ENCODE assay signal across 1 cellular context in the genomic region with DNA sequence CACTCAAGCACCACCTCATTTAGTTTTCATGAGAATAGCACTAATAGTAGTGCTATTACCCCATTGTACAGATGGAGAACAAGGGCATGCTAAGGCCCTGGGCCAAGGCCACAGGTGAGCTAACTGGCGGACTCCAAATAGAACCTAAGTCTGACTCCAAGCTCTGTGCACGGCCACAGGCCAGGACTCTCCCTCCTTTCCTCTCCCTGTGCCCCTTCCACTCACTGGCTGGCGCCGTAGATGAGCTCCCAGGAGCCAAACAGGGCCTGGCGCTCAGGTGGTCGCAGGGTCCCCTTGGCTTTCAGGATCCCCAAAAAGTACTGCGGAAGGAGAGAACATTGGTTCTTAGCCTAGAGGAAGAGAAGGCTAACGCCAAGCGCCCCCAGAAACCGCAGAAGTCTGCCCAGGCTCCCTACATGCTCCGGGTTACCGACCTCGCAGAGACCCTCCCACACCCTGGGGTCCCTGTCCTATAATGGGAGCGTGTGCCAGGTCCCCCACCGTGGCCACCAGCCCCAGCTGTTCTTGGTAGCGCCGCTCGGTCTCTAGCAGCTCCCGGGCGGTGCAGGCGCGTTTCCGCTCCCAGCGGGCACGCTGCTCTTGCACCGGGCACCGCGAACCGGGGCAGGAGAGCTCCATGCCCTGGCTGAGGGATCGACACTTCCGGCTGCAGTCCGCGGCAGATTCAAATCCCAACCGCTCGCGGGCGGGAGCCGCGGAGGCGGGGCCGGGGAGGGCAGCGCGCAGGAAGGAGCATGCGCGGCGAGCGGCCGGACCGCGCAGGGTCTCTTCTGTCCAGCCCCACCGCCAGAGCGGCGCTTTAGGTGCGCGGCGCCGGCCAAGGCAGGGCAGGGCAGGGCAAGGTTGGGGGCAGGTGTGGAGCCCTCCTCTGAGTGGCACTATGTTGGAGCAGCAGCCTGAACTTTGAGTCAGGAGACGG.
TF ChIP-seq lines count a peak whose summit lies in the region.

A gene with protein sequence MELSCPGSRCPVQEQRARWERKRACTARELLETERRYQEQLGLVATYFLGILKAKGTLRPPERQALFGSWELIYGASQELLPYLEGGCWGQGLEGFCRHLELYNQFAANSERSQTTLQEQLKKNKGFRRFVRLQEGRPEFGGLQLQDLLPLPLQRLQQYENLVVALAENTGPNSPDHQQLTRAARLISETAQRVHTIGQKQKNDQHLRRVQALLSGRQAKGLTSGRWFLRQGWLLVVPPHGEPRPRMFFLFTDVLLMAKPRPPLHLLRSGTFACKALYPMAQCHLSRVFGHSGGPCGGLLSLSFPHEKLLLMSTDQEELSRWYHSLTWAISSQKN (minus strand): TSS at position 665 of the 940 bp plus-strand sequence. CDS start 26 bp downstream, at position 639.

TF ChIP-seq in K562, 482 proteins besides CTCF, POLR2A, EP300 and RAD21 (continued from another document and continues in another):
- TF ChIP-seq, protein P1, sequence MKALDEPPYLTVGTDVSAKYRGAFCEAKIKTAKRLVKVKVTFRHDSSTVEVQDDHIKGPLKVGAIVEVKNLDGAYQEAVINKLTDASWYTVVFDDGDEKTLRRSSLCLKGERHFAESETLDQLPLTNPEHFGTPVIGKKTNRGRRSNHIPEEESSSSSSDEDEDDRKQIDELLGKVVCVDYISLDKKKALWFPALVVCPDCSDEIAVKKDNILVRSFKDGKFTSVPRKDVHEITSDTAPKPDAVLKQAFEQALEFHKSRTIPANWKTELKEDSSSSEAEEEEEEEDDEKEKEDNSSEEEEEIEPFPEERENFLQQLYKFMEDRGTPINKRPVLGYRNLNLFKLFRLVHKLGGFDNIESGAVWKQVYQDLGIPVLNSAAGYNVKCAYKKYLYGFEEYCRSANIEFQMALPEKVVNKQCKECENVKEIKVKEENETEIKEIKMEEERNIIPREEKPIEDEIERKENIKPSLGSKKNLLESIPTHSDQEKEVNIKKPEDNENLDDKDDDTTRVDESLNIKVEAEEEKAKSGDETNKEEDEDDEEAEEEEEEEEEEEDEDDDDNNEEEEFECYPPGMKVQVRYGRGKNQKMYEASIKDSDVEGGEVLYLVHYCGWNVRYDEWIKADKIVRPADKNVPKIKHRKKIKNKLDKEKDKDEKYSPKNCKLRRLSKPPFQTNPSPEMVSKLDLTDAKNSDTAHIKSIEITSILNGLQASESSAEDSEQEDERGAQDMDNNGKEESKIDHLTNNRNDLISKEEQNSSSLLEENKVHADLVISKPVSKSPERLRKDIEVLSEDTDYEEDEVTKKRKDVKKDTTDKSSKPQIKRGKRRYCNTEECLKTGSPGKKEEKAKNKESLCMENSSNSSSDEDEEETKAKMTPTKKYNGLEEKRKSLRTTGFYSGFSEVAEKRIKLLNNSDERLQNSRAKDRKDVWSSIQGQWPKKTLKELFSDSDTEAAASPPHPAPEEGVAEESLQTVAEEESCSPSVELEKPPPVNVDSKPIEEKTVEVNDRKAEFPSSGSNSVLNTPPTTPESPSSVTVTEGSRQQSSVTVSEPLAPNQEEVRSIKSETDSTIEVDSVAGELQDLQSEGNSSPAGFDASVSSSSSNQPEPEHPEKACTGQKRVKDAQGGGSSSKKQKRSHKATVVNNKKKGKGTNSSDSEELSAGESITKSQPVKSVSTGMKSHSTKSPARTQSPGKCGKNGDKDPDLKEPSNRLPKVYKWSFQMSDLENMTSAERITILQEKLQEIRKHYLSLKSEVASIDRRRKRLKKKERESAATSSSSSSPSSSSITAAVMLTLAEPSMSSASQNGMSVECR (CRISPR knock-in tag; IDR thresholded peaks at IDR 0.05) = peak; percentile 77; the same call in 1 of the 2 replicates
- TF ChIP-seq ZNF507 (tag; conservative IDR thresholded peaks at IDR 0.05) (no peak), SOX6 (IDR thresholded peaks at IDR 0.05) (0 out of 2 replicates have a peak, but pooled peaks have one; percentile 28), SUPT5H (IDR thresholded peaks at IDR 0.05) (peak; percentile 69), POLR2AphosphoS2 (IDR thresholded peaks at IDR 0.05; ENCODE audit: low read length) (no peak), ZNF764 (CRISPR knock-in tag; IDR thresholded peaks at IDR 0.05; ENCODE audit: low read depth) (no peak), MYC (IDR thresholded peaks at IDR 0.05; ENCODE audit: low read depth, low read length) (peak; percentile 75), MYC (CRISPR knock-in tag; IDR thresholded peaks at IDR 0.05; ENCODE audit: borderline replicate concordance, low read depth) (no peak), TBP (optimal IDR thresholded peaks at IDR 0.05; ENCODE audit: low read depth, low read length) (peak; percentile 26), CTBP1 (IDR thresholded peaks at IDR 0.05; ENCODE audit: borderline replicate concordance) (peak; percentile 51; the same call in 1 of the 2 replicates), GTF2A2 (tag; IDR thresholded peaks at IDR 0.05) (no peak), RUNX1 (IDR thresholded peaks at IDR 0.05; ENCODE audit: low read depth) (no peak), C11orf30 (IDR thresholded peaks at IDR 0.05; ENCODE audit: low read depth) (no peak), TEAD1 (CRISPR knock-in tag; IDR thresholded peaks at IDR 0.05) (no peak), TEAD4 (IDR thresholded peaks at IDR 0.05; ENCODE audit: low read length) (no peak), TEAD4 (CRISPR knock-in tag; IDR thresholded peaks at IDR 0.05; ENCODE audit: borderline replicate concordance) (no peak), GATAD2B (IDR thresholded peaks at IDR 0.05; ENCODE audit: borderline replicate concordance) (peak; percentile 46; the same call in 1 of the 2 replicates), HMGN3 (IDR thresholded peaks at IDR 0.05; ENCODE audit: borderline replicate concordance, extremely low read depth, insufficient read length, low read depth, low read length) (peak; percentile 66), ZFPM2 (CRISPR knock-in tag; IDR thresholded peaks at IDR 0.05) (no peak), ZNF146 (CRISPR knock-in tag; IDR thresholded peaks at IDR 0.05; ENCODE audit: unreplicated experiment) (no peak), E2F3 (CRISPR knock-in tag; IDR thresholded peaks at IDR 0.05) (0 out of 2 replicates have a peak, but pooled peaks have one; percentile 49), BRF2 (IDR thresholded peaks at IDR 0.05; ENCODE audit: borderline replicate concordance, insufficient read depth, insufficient read length) (no peak), CGGBP1 (CRISPR knock-in tag; IDR thresholded peaks at IDR 0.05) (no peak), RBFOX2 (IDR thresholded peaks at IDR 0.05; ENCODE audit: low read depth, low read length) (peak; percentile 96), CTCFL (IDR thresholded peaks at IDR 0.05; ENCODE audit: borderline replicate concordance, insufficient read depth, low read depth, low read length, poor library complexity, severe bottlenecking) (peak; percentile 42)
- TF ChIP-seq, protein P2, sequence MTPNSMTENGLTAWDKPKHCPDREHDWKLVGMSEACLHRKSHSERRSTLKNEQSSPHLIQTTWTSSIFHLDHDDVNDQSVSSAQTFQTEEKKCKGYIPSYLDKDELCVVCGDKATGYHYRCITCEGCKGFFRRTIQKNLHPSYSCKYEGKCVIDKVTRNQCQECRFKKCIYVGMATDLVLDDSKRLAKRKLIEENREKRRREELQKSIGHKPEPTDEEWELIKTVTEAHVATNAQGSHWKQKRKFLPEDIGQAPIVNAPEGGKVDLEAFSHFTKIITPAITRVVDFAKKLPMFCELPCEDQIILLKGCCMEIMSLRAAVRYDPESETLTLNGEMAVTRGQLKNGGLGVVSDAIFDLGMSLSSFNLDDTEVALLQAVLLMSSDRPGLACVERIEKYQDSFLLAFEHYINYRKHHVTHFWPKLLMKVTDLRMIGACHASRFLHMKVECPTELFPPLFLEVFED (CRISPR knock-in tag; conservative IDR thresholded peaks at IDR 0.05) = no peak
- TF ChIP-seq, protein P3, sequence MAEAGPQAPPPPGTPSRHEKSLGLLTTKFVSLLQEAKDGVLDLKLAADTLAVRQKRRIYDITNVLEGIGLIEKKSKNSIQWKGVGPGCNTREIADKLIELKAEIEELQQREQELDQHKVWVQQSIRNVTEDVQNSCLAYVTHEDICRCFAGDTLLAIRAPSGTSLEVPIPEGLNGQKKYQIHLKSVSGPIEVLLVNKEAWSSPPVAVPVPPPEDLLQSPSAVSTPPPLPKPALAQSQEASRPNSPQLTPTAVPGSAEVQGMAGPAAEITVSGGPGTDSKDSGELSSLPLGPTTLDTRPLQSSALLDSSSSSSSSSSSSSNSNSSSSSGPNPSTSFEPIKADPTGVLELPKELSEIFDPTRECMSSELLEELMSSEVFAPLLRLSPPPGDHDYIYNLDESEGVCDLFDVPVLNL (CRISPR knock-in tag; IDR thresholded peaks at IDR 0.05; ENCODE audit: low read depth) = peak; percentile 98
- TF ChIP-seq, protein P4, sequence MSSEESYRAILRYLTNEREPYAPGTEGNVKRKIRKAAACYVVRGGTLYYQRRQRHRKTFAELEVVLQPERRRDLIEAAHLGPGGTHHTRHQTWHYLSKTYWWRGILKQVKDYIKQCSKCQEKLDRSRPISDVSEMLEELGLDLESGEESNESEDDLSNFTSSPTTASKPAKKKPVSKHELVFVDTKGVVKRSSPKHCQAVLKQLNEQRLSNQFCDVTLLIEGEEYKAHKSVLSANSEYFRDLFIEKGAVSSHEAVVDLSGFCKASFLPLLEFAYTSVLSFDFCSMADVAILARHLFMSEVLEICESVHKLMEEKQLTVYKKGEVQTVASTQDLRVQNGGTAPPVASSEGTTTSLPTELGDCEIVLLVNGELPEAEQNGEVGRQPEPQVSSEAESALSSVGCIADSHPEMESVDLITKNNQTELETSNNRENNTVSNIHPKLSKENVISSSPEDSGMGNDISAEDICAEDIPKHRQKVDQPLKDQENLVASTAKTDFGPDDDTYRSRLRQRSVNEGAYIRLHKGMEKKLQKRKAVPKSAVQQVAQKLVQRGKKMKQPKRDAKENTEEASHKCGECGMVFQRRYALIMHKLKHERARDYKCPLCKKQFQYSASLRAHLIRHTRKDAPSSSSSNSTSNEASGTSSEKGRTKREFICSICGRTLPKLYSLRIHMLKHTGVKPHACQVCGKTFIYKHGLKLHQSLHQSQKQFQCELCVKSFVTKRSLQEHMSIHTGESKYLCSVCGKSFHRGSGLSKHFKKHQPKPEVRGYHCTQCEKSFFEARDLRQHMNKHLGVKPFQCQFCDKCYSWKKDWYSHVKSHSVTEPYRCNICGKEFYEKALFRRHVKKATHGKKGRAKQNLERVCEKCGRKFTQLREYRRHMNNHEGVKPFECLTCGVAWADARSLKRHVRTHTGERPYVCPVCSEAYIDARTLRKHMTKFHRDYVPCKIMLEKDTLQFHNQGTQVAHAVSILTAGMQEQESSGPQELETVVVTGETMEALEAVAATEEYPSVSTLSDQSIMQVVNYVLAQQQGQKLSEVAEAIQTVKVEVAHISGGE (CRISPR knock-in tag; IDR thresholded peaks at IDR 0.05) = peak in 1 of 3 experiments; percentile 41; a peak in 1 of 6 replicates
- TF ChIP-seq, protein P5, sequence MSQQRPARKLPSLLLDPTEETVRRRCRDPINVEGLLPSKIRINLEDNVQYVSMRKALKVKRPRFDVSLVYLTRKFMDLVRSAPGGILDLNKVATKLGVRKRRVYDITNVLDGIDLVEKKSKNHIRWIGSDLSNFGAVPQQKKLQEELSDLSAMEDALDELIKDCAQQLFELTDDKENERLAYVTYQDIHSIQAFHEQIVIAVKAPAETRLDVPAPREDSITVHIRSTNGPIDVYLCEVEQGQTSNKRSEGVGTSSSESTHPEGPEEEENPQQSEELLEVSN (IDR thresholded peaks at IDR 0.05; ENCODE audit: borderline replicate concordance in 1 of 2, extremely low read depth in 1 of 2, insufficient read depth in 1 of 2, insufficient read length in 1 of 2, low read depth in 1 of 2, low read length in 1 of 2, poor library complexity in 1 of 2, severe bottlenecking in 1 of 2) = peak in 1 of 2 experiments; percentile 79
- TF ChIP-seq, protein P6, sequence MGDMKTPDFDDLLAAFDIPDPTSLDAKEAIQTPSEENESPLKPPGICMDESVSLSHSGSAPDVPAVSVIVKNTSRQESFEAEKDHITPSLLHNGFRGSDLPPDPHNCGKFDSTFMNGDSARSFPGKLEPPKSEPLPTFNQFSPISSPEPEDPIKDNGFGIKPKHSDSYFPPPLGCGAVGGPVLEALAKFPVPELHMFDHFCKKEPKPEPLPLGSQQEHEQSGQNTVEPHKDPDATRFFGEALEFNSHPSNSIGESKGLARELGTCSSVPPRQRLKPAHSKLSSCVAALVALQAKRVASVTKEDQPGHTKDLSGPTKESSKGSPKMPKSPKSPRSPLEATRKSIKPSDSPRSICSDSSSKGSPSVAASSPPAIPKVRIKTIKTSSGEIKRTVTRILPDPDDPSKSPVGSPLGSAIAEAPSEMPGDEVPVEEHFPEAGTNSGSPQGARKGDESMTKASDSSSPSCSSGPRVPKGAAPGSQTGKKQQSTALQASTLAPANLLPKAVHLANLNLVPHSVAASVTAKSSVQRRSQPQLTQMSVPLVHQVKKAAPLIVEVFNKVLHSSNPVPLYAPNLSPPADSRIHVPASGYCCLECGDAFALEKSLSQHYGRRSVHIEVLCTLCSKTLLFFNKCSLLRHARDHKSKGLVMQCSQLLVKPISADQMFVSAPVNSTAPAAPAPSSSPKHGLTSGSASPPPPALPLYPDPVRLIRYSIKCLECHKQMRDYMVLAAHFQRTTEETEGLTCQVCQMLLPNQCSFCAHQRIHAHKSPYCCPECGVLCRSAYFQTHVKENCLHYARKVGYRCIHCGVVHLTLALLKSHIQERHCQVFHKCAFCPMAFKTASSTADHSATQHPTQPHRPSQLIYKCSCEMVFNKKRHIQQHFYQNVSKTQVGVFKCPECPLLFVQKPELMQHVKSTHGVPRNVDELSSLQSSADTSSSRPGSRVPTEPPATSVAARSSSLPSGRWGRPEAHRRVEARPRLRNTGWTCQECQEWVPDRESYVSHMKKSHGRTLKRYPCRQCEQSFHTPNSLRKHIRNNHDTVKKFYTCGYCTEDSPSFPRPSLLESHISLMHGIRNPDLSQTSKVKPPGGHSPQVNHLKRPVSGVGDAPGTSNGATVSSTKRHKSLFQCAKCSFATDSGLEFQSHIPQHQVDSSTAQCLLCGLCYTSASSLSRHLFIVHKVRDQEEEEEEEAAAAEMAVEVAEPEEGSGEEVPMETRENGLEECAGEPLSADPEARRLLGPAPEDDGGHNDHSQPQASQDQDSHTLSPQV (IDR thresholded peaks at IDR 0.05) = peak; percentile 56; the same call in 1 of the 2 replicates
